ENCODE assay signal across 8 cellular contexts in genomic region chr1:229005556-229005955, GRCh38.
"Had no signal": no experiment of that assay in that cellular context is flagged by ENCODE, and none has a peak within 500 bp of the region (broad histone marks: within the 10 kb centered on the region; RNA-seq: fewer than 3 reads in every experiment).

No MANE protein-coding gene starts in this region.

- H3K36me3 Mint-ChIP-seq: IgD-negative memory B cell had no signal

- H3K9ac ChIP-seq: GM23248 had no signal

- H2AFZ ChIP-seq: GM23248 had no signal

- H3K27ac Mint-ChIP-seq: H9, HFFc6 had no signal

- H3K4me3 ChIP-seq: GM23248 had no signal

- DNase-seq: GM23248, H9, HFFc6, KBM-7 had no signal

- H3K9me3 Mint-ChIP-seq: H9, IgD-negative memory B cell had no signal

- H3K4me3 Mint-ChIP-seq: H9, HFFc6, IgD-negative memory B cell had no signal

- H3K27ac ChIP-seq: GM23248, HL-60 had no signal

- ATAC-seq: HCT116, HepG2 had no signal
